Comparison of ENCODE assay signal across 13 cellular contexts in genomic region chr1:33118274-33118673, GRCh38.
"Had no signal": no experiment of that assay in that cellular context is flagged by ENCODE, and none has a peak within 500 bp of the region (broad histone marks: within the 10 kb centered on the region; RNA-seq: fewer than 3 reads in every experiment).

No MANE protein-coding gene starts in this region.

- H3K9me3 ChIP-seq: ascending aorta, breast epithelium, gastroesophageal sphincter, thyroid gland had no signal

- DNase-seq: activated CD4-positive, alpha-beta T cell treated with anti-CD3 and anti-CD28 coated beads, Interleukin-2, amount 50 U/mL, for 1 hour; activated CD4-positive, CD25-positive, alpha-beta regulatory T cell; activated CD8-positive, alpha-beta memory T cell treated with anti-CD3 and anti-CD28 coated beads, Interleukin-2, amount 50 U/mL, for 4 hours; midbrain; SHP77 treated with DMSO at 0.1 percent for 48 hours; stimulated activated CD4-positive, alpha-beta T cell treated with anti-CD3 and anti-CD28 coated beads, Interleukin-1b, Interleukin-23, amount 100 ng/mL, for 48 hours; T-helper 2 cell; thyroid gland had no signal

- H3K4me3 ChIP-seq: ascending aorta, breast epithelium, gastroesophageal sphincter, lung, thyroid gland had no signal

- H3K9ac ChIP-seq: parathyroid adenoma had no signal

- H3K4me1 ChIP-seq: ascending aorta, breast epithelium, gastroesophageal sphincter, parathyroid adenoma, thyroid gland had no signal

- H3K79me2 ChIP-seq: parathyroid adenoma had no signal

- ATAC-seq: gastroesophageal sphincter had no signal

- H3K27me3 ChIP-seq: ascending aorta, breast epithelium, thyroid gland had no signal

- H2AFZ ChIP-seq: parathyroid adenoma had no signal

- H3K27ac ChIP-seq: ascending aorta, breast epithelium, gastroesophageal sphincter, parathyroid adenoma, thyroid gland had no signal

- H3K36me3 ChIP-seq: ascending aorta, breast epithelium, gastroesophageal sphincter, thyroid gland had no signal
